32 cellular contexts compared by ENCODE assay signal in genomic region chr15:77774350-77774749, GRCh38.
"Had no signal": no experiment of that assay in that cellular context is flagged by ENCODE, and none has a peak within 500 bp of the region (broad histone marks: within the 10 kb centered on the region; RNA-seq: fewer than 3 reads in every experiment).

No MANE protein-coding gene starts in this region.

- H3K9me3 ChIP-seq: ascending aorta had no signal

- H3K36me3 Mint-ChIP-seq: activated naive CD4-positive, alpha-beta T cell treated with anti-CD3 and anti-CD28 coated beads, Interleukin-2, amount 50 U/mL, for 24 hours; activated naive CD8-positive, alpha-beta T cell treated with anti-CD3 and anti-CD28 coated beads, Interleukin-2, amount 10 ng/mL, durations not matched to agents 7 days and 5 days had no signal

- H3K27ac Mint-ChIP-seq: activated CD4-positive, alpha-beta T cell treated with anti-CD3 and anti-CD28 coated beads, Interleukin-2, amount 10 ng/mL, durations not matched to agents 24 days and 14 days; activated CD8-positive, alpha-beta T cell treated with anti-CD3 and anti-CD28 coated beads, Interleukin-2, amount 10 ng/mL, durations not matched to agents 7 days and 5 days; activated naive CD4-positive, alpha-beta T cell treated with anti-CD3 and anti-CD28 coated beads, Interleukin-2, amount 50 U/mL, for 24 hours; activated naive CD8-positive, alpha-beta T cell treated with anti-CD3 and anti-CD28 coated beads, Interleukin-2, amount 10 ng/mL, durations not matched to agents 7 days and 5 days; activated T-cell treated with anti-CD3 and anti-CD28 coated beads, Interleukin-2, amount 50 U/mL, for 24 hours; activated T-helper 2 cell treated with anti-CD3 and anti-CD28 coated beads, Interferon-gamma antibody, Interleukin-2, Interleukin-4, amounts not matched to agents 10 μg/mL and 5 μg/mL and 100 μg/mL, durations not matched to agents 14 hours and 24 hours and 36 hours had no signal

- H3K4me1 ChIP-seq: ascending aorta had no signal

- ATAC-seq: activated CD8-positive, alpha-beta T cell treated with anti-CD3 and anti-CD28 coated beads, Interleukin-2, amount 10 ng/mL, durations not matched to agents 7 days and 5 days had no signal

- H3K4me2 ChIP-seq: PC-9 had no signal

- DNase-seq: activated CD4-positive, alpha-beta T cell treated with anti-CD3 and anti-CD28 coated beads for 1 hour; activated CD4-positive, alpha-beta T cell treated with anti-CD3 and anti-CD28 coated beads, Interleukin-2, amount 10 ng/mL, durations not matched to agents 24 days and 14 days; activated CD4-positive, alpha-beta T cell treated with anti-CD3 and anti-CD28 coated beads, Interleukin-2, amount 50 U/mL, for 48 hours; activated CD4-positive, CD25-positive, alpha-beta regulatory T cell; activated CD8-positive, alpha-beta T cell treated with anti-CD3 and anti-CD28 coated beads, Interleukin-2, amount 10 ng/mL, durations not matched to agents 7 days and 5 days; activated gamma-delta T cell; activated naive CD4-positive, alpha-beta T cell treated with Interleukin-2 at 50 U/mL for 16 hours; activated naive CD8-positive, alpha-beta T cell treated with anti-CD3 and anti-CD28 coated beads, Interleukin-2, amount 10 ng/mL, durations not matched to agents 7 days and 5 days; activated T-cell treated with anti-CD3 and anti-CD28 coated beads, Interleukin-2, amount 50 U/mL, for 24 hours; amygdala; MM.1S; MV-4-11; NCI-H1092; NCI-H1436 treated with DMSO at 0.1 percent for 48 hours; NCI-H1694 treated with DMSO at 0.1 percent for 48 hours; NCI-H2029; NCI-H345; NCI-H524 treated with DMSO at 0.1 percent for 48 hours; NK-92 treated with Interleukin-12 subunit alpha and Interleukin-12 subunit beta, amount 100 ng/mL, for 24 hours; PC-9; Right ventricle myocardium superior; SW 1271; T-helper 1 cell; T-helper 2 cell; T-helper 9 cell had no signal

- H3K27me3 ChIP-seq: ascending aorta, cardiac muscle cell had no signal

- H3K27me3 Mint-ChIP-seq: activated naive CD4-positive, alpha-beta T cell treated with anti-CD3 and anti-CD28 coated beads, Interleukin-2, amount 50 U/mL, for 24 hours; activated naive CD8-positive, alpha-beta T cell treated with anti-CD3 and anti-CD28 coated beads, Interleukin-2, amount 10 ng/mL, durations not matched to agents 7 days and 5 days; activated T-cell treated with anti-CD3 and anti-CD28 coated beads, Interleukin-2, amount 50 U/mL, for 24 hours had no signal

- H2AFZ ChIP-seq: PC-9 had no signal

- H3K9me3 Mint-ChIP-seq: activated CD4-positive, alpha-beta T cell treated with anti-CD3 and anti-CD28 coated beads, Interleukin-2, amount 10 ng/mL, durations not matched to agents 24 days and 14 days; activated naive CD4-positive, alpha-beta T cell treated with anti-CD3 and anti-CD28 coated beads, Interleukin-2, amount 50 U/mL, for 24 hours; activated naive CD8-positive, alpha-beta T cell treated with anti-CD3 and anti-CD28 coated beads, Interleukin-2, amount 10 ng/mL, durations not matched to agents 7 days and 5 days; activated T-cell treated with anti-CD3 and anti-CD28 coated beads, Interleukin-2, amount 50 U/mL, for 24 hours; activated T-helper 2 cell treated with anti-CD3 and anti-CD28 coated beads, Interferon-gamma antibody, Interleukin-2, Interleukin-4, amounts not matched to agents 10 μg/mL and 5 μg/mL and 100 μg/mL, durations not matched to agents 14 hours and 24 hours and 36 hours; central memory CD8-positive, alpha-beta T cell had no signal

- H3K27ac ChIP-seq: ascending aorta, cardiac muscle cell, PC-9, RWPE1, VCaP had no signal

- H3K4me3 ChIP-seq: ascending aorta, cardiac muscle cell, PC-9 had no signal

- H3K36me3 ChIP-seq: ascending aorta, cardiac muscle cell had no signal

- H3K4me3 Mint-ChIP-seq: activated CD4-positive, alpha-beta T cell treated with anti-CD3 and anti-CD28 coated beads, Interleukin-2, amount 10 ng/mL, durations not matched to agents 24 days and 14 days; activated CD8-positive, alpha-beta T cell treated with anti-CD3 and anti-CD28 coated beads, Interleukin-2, amount 10 ng/mL, durations not matched to agents 7 days and 5 days; activated naive CD4-positive, alpha-beta T cell treated with anti-CD3 and anti-CD28 coated beads, Interleukin-2, amount 50 U/mL, for 24 hours; activated naive CD8-positive, alpha-beta T cell treated with anti-CD3 and anti-CD28 coated beads, Interleukin-2, amount 10 ng/mL, durations not matched to agents 7 days and 5 days; activated T-cell treated with anti-CD3 and anti-CD28 coated beads, Interleukin-2, amount 50 U/mL, for 24 hours; central memory CD8-positive, alpha-beta T cell had no signal

- H3K4me1 Mint-ChIP-seq: activated CD4-positive, alpha-beta T cell treated with anti-CD3 and anti-CD28 coated beads, Interleukin-2, amount 10 ng/mL, durations not matched to agents 24 days and 14 days; activated naive CD4-positive, alpha-beta T cell treated with anti-CD3 and anti-CD28 coated beads, Interleukin-2, amount 50 U/mL, for 24 hours; activated naive CD8-positive, alpha-beta T cell treated with anti-CD3 and anti-CD28 coated beads, Interleukin-2, amount 10 ng/mL, durations not matched to agents 7 days and 5 days; central memory CD8-positive, alpha-beta T cell had no signal
